Comparison of ENCODE assay signal across 29 cellular contexts in the genomic region with DNA sequence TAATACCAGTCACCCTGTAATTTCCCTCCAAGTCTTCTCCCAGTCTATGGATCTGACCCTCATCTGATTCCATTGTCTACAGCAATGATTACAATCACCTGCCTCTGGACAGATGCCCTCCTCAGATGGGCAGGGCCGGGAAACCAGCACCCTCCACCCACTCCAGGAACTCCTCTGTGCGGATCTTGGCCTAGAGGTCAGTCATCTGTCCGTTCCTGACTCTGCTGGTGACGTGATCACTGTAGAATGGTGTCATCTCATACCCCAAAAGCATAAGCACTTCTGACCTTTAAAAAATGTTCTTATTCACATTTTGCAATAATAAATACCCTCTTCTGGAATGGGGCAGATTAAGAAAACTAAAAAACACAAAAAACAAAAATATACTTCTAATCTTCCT. TPM values are rescaled to one million over a fixed set of nuclear protein-coding genes. Genes with fewer than 3 reads are reported as not detected.
DNase-seq lines count a peak whose midpoint lies in the region; ATAC-seq and TF ChIP-seq lines count a peak whose summit lies in the region.
"Had no signal": no experiment of that assay in that cellular context is flagged by ENCODE, and none has a peak within 500 bp of the region (broad histone marks: within the 10 kb centered on the region; RNA-seq: fewer than 3 reads in every experiment).

No MANE protein-coding gene starts in this region.

- H3K4me3 ChIP-seq in brain microvascular endothelial cell (ENCODE audit: low read depth, low read length), result no peak overlapping the region
- H3K4me3 ChIP-seq in tibial nerve, result no peak overlapping the region
- H3K4me3 ChIP-seq: dorsolateral prefrontal cortex, GM23338, hepatocyte, left ventricle myocardium inferior, pancreas had no signal

- peaks cover 0 to 28% (median under 1%) of the 10 kb centered on the region in 4 donors for H3K4me1 ChIP-seq in tibial nerve
- H3K4me1 ChIP-seq: pancreas had no signal

- H3K4me1 Mint-ChIP-seq in HFFc6 (ENCODE audit: low read depth), result peaks cover 73% of the 10 kb centered on the region
- H3K4me1 Mint-ChIP-seq: GM23338, immature natural killer cell, natural killer cell had no signal

- no peak overlapping the region for H3K4me3 Mint-ChIP-seq in HFFc6
- H3K4me3 Mint-ChIP-seq: activated CD4-positive, alpha-beta T cell treated with anti-CD3 and anti-CD28 coated beads, Interleukin-2, amount 10 ng/mL, durations not matched to agents 24 days and 14 days; activated CD8-positive, alpha-beta memory T cell treated with anti-CD3 and anti-CD28 coated beads, Interleukin-2, amount 10 ng/mL, durations not matched to agents 7 days and 5 days; CD4-positive, alpha-beta T cell; GM23338; immature natural killer cell; natural killer cell had no signal

- H3K27me3 Mint-ChIP-seq in HFFc6 (ENCODE audit: insufficient read depth), result no peaks in the 10 kb centered on the region
- H3K27me3 Mint-ChIP-seq: activated CD8-positive, alpha-beta memory T cell treated with anti-CD3 and anti-CD28 coated beads, Interleukin-2, amount 10 ng/mL, durations not matched to agents 7 days and 5 days; CD4-positive, alpha-beta T cell had no signal

- TF ChIP-seq CTCF in HFFc6 (IDR thresholded peaks at IDR 0.05) (no peak), brain microvascular endothelial cell (IDR thresholded peaks at IDR 0.05; ENCODE audit: low read depth, low read length, missing control alignments) (no peak), tibial nerve (IDR thresholded peaks at IDR 0.05) (no peak)

- H3K9me3 ChIP-seq in tibial nerve, result no peaks in the 10 kb centered on the region
- H3K9me3 ChIP-seq: left ventricle myocardium inferior, pancreas had no signal

- no peak for TF ChIP-seq POLR2A in tibial nerve (IDR thresholded peaks at IDR 0.05)

- H3K27ac Mint-ChIP-seq in HFFc6, result peak overlapping the region; percentile 22; the same call in 1 of the 2 replicates
- H3K27ac Mint-ChIP-seq: activated CD4-positive, alpha-beta T cell treated with anti-CD3 and anti-CD28 coated beads, Interleukin-2, amount 10 ng/mL, durations not matched to agents 24 days and 14 days; activated CD8-positive, alpha-beta memory T cell treated with anti-CD3 and anti-CD28 coated beads, Interleukin-2, amount 10 ng/mL, durations not matched to agents 7 days and 5 days; CD4-positive, alpha-beta T cell; GM23338; immature natural killer cell; natural killer cell had no signal

- H3K27ac ChIP-seq in brain microvascular endothelial cell, result peak overlapping the region; percentile 18
- no peak overlapping the region for H3K27ac ChIP-seq in tibial nerve
- H3K27ac ChIP-seq: dorsolateral prefrontal cortex, hepatocyte, left ventricle myocardium inferior, pancreas, VCaP had no signal

- 22 to 34% methylated on average over 4 of the region's 4 CpGs for WGBS in tibial nerve, 2 donors

- DNase-seq in HFFc6 (no peak), brain microvascular endothelial cell (peak; percentile 53), fibroblast of peridontal ligament (ENCODE audit: extremely low read depth) (peak; percentile 36), tibial nerve (ENCODE audit: low spot score in 2 of 2) (no peak), NCI-H2171 treated with DMSO at 0.1 percent for 48 hours (lab: John Stamatoyannopoulos, UW) (no peak), COLO829 (ENCODE audit: low spot score) (no peak)
- DNase-seq: activated CD4-positive, alpha-beta T cell treated with anti-CD3 and anti-CD28 coated beads, Interleukin-2, amount 10 ng/mL, durations not matched to agents 24 days and 14 days; activated CD8-positive, alpha-beta memory T cell treated with anti-CD3 and anti-CD28 coated beads, Interleukin-2, amount 10 ng/mL, durations not matched to agents 7 days and 5 days; activated naive CD4-positive, alpha-beta T cell treated with anti-CD3 and anti-CD28 coated beads, Interleukin-2, amount 50 U/mL, for 16 hours; caudate nucleus; CD4-positive, alpha-beta T cell; DMS 273 treated with DMSO at 0.1 percent for 48 hours; dorsolateral prefrontal cortex; GDM1; immature natural killer cell; left ventricle myocardium inferior; midbrain; natural killer cell; NCI-H1048; NCI-H187 treated with DMSO at 0.1 percent for 48 hours; NCI-H2227 treated with DMSO at 0.1 percent for 48 hours; NCI-H748 treated with DMSO at 0.1 percent for 48 hours; pancreas; stimulated activated naive CD8-positive, alpha-beta T cell treated with anti-CD3 and anti-CD28 coated beads, Interleukin-15, Interleukin-2, amounts not matched to agents 100 U/mL and 50 U/mL, for 24 hours had no signal

- TF ChIP-seq EP300 in tibial nerve (IDR thresholded peaks at IDR 0.05), result peak; percentile 46 to 51

- no peak for ATAC-seq in HG02623 (IDR thresholded peaks at IDR 0.05; ENCODE audit: unreplicated experiment)
- ATAC-seq: activated CD8-positive, alpha-beta memory T cell treated with anti-CD3 and anti-CD28 coated beads, Interleukin-2, amount 10 ng/mL, durations not matched to agents 7 days and 5 days; GM23338; natural killer cell; pancreas; SK-N-SH treated with all-trans-retinoic acid at 6 μM for 48 hours; stimulated activated naive CD8-positive, alpha-beta T cell treated with anti-CD3 and anti-CD28 coated beads, Interleukin-15, Interleukin-2, amounts not matched to agents 100 U/mL and 50 U/mL, for 24 hours had no signal

- H3K9me3 Mint-ChIP-seq in HFFc6, result no peaks in the 10 kb centered on the region
- H3K9me3 Mint-ChIP-seq: activated CD4-positive, alpha-beta T cell treated with anti-CD3 and anti-CD28 coated beads, Interleukin-2, amount 10 ng/mL, durations not matched to agents 24 days and 14 days; CD4-positive, alpha-beta T cell; GM23338; immature natural killer cell; natural killer cell had no signal

- in situ Hi-C loops in brain microvascular endothelial cell (cut with HindIII; ENCODE audit: low pct_ligation_motif_present, low sequenced_read_pairs), result no loop called here

- no peaks in the 10 kb centered on the region for H3K27me3 ChIP-seq in brain microvascular endothelial cell (replicated peaks)
- H3K27me3 ChIP-seq in tibial nerve, result no peaks in the 10 kb centered on the region
- H3K27me3 ChIP-seq: dorsolateral prefrontal cortex, hepatocyte, pancreas had no signal

- H3K36me3 Mint-ChIP-seq in HFFc6 (ENCODE audit: low read depth), result no peaks in the 10 kb centered on the region
- H3K36me3 Mint-ChIP-seq: activated CD8-positive, alpha-beta memory T cell treated with anti-CD3 and anti-CD28 coated beads, Interleukin-2, amount 10 ng/mL, durations not matched to agents 7 days and 5 days; immature natural killer cell; natural killer cell had no signal

- H3K36me3 ChIP-seq in brain microvascular endothelial cell (replicated peaks) (no peaks in the 10 kb centered on the region), tibial nerve (no peaks in the 10 kb centered on the region)
- H3K36me3 ChIP-seq: left ventricle myocardium inferior, pancreas had no signal

RNA-seq across cellular contexts. Expression of gene BZW1, which starts 29.5 kb away (rescaled TPM):
- 100 to 1,000 TPM; 318 to 459 (median 409) TPM for total RNA-seq in HFFc6 (2021; fragmentation: NEBNext Ultra II Directional; extraction: Animal tissue kit (Norgen Biotek cat#: 25700))
- 100 to 1,000 TPM; 179 to 285 (median 244) TPM for total RNA-seq in tibial nerve

Comparison
In these comparisons a context has a peak if more than half of its experiments do, and no peak if none do; other contexts are left out.
1. DNase-seq: peak in brain microvascular endothelial cell (single experiment) and fibroblast of peridontal ligament (single experiment); none in HFFc6 (single experiment), tibial nerve (0 of 2), NCI-H2171 treated with DMSO at 0.1 percent for 48 hours (single experiment) and COLO829 (single experiment).